Comparison of ENCODE assay signal across 28 cellular contexts in genomic region chr20:1929460-1929859, GRCh38. TPM values are rescaled to one million over a fixed set of nuclear protein-coding genes. Genes with fewer than 3 reads are reported as not detected.
"Had no signal": no experiment of that assay in that cellular context is flagged by ENCODE, and none has a peak within 500 bp of the region (broad histone marks: within the 10 kb centered on the region; RNA-seq: fewer than 3 reads in every experiment).

No MANE protein-coding gene starts in this region.

- H3K4me1 Mint-ChIP-seq: activated CD8-positive, alpha-beta memory T cell treated with anti-CD3 and anti-CD28 coated beads, Interleukin-2, amount 10 ng/mL, durations not matched to agents 7 days and 5 days; activated naive CD4-positive, alpha-beta T cell treated with anti-CD3 and anti-CD28 coated beads, Interleukin-2, amount 50 U/mL, for 24 hours had no signal

- H3K4me3 ChIP-seq: SJCRH30 had no signal

- H3K27me3 Mint-ChIP-seq: brain had no signal

- H3K9me3 ChIP-seq: SJCRH30 had no signal

- H3K27me3 ChIP-seq: SJCRH30 had no signal

- H3K36me3 ChIP-seq: SJCRH30 had no signal

- H3K27ac ChIP-seq: SJCRH30 had no signal

- DNase-seq: activated CD4-positive, alpha-beta T cell treated with anti-CD3 and anti-CD28 coated beads for 48 hours; activated CD4-positive, alpha-beta T cell treated with anti-CD3 and anti-CD28 coated beads, Interleukin-2, amount 50 U/mL, for 4 hours; activated CD4-positive, CD25-positive, alpha-beta regulatory T cell treated with anti-CD3 and anti-CD28 coated beads, Interleukin-2, amount 50 U/mL, for 72 hours; activated CD8-positive, alpha-beta memory T cell treated with anti-CD3 and anti-CD28 coated beads, Interleukin-2, amount 10 ng/mL, durations not matched to agents 7 days and 5 days; activated CD8-positive, alpha-beta T cell treated with anti-CD3 and anti-CD28 coated beads, Interleukin-2, amount 10 ng/mL, durations not matched to agents 7 days and 5 days; activated effector memory CD4-positive, alpha-beta T cell treated with Interleukin-2 at 50 U/mL for 16 hours; activated naive CD4-positive, alpha-beta T cell; activated T-cell treated with anti-CD3 and anti-CD28 coated beads, Interleukin-2, amount 50 U/mL, for 24 hours; amniotic stem cell; Karpas-422; MM.1S; NCI-H1105; NCI-H1436; NCI-H1694 treated with DMSO at 0.1 percent for 48 hours; NCI-H2029 treated with DMSO at 0.1 percent for 48 hours; NCI-H510A; NCI-H526 treated with DMSO at 0.1 percent for 48 hours; NK-92 treated with Interleukin-12 subunit alpha and Interleukin-12 subunit beta, amount 100 ng/mL, for 24 hours; OCI-M1; Right ventricle myocardium superior; SJCRH30; T-helper 9 cell had no signal

- H3K27ac Mint-ChIP-seq: activated CD8-positive, alpha-beta memory T cell treated with anti-CD3 and anti-CD28 coated beads, Interleukin-2, amount 10 ng/mL, durations not matched to agents 7 days and 5 days; activated CD8-positive, alpha-beta T cell treated with anti-CD3 and anti-CD28 coated beads, Interleukin-2, amount 10 ng/mL, durations not matched to agents 7 days and 5 days; activated naive CD4-positive, alpha-beta T cell treated with anti-CD3 and anti-CD28 coated beads, Interleukin-2, amount 50 U/mL, for 24 hours; activated T-cell treated with anti-CD3 and anti-CD28 coated beads, Interleukin-2, amount 50 U/mL, for 24 hours; activated T-helper 1 cell treated with anti-CD3 and anti-CD28 coated beads, Interleukin-12 subunit alpha, Interleukin-12 subunit beta, Interleukin-2, Interleukin-4 antibody, amounts not matched to agents 30 ng/mL and 10 ng/mL and 1 ng/mL, durations not matched to agents 14 hours and 24 hours and 36 hours; T-helper 1 cell treated with Interleukin-12 subunit alpha and Interleukin-12 subunit beta and Interleukin-4 antibody, amounts not matched to agents 30 μg/mL and 1 μg/mL, for 36 hours; WTC11 had no signal

- H3K4me1 ChIP-seq: SJCRH30 had no signal

- ATAC-seq: activated CD8-positive, alpha-beta memory T cell treated with anti-CD3 and anti-CD28 coated beads, Interleukin-2, amount 10 ng/mL, durations not matched to agents 7 days and 5 days; activated CD8-positive, alpha-beta T cell treated with anti-CD3 and anti-CD28 coated beads, Interleukin-2, amount 10 ng/mL, durations not matched to agents 7 days and 5 days; Panc1; WTC11 had no signal

- H3K4me3 Mint-ChIP-seq: activated CD8-positive, alpha-beta memory T cell treated with anti-CD3 and anti-CD28 coated beads, Interleukin-2, amount 10 ng/mL, durations not matched to agents 7 days and 5 days; activated CD8-positive, alpha-beta T cell treated with anti-CD3 and anti-CD28 coated beads, Interleukin-2, amount 10 ng/mL, durations not matched to agents 7 days and 5 days; activated naive CD4-positive, alpha-beta T cell treated with anti-CD3 and anti-CD28 coated beads, Interleukin-2, amount 50 U/mL, for 24 hours; activated T-cell treated with anti-CD3 and anti-CD28 coated beads, Interleukin-2, amount 50 U/mL, for 24 hours; activated T-helper 1 cell treated with anti-CD3 and anti-CD28 coated beads, Interleukin-12 subunit alpha, Interleukin-12 subunit beta, Interleukin-2, Interleukin-4 antibody, amounts not matched to agents 30 ng/mL and 10 ng/mL and 1 ng/mL, durations not matched to agents 14 hours and 24 hours and 36 hours; T-helper 1 cell treated with Interleukin-12 subunit alpha and Interleukin-12 subunit beta and Interleukin-4 antibody, amounts not matched to agents 30 μg/mL and 1 μg/mL, for 36 hours; WTC11 had no signal

- H3K36me3 Mint-ChIP-seq: activated CD8-positive, alpha-beta memory T cell treated with anti-CD3 and anti-CD28 coated beads, Interleukin-2, amount 10 ng/mL, durations not matched to agents 7 days and 5 days; activated naive CD4-positive, alpha-beta T cell treated with anti-CD3 and anti-CD28 coated beads, Interleukin-2, amount 50 U/mL, for 24 hours; brain; WTC11 had no signal

RNA-seq across cellular contexts. Expression of gene SIRPA, which starts 34.3 kb away (rescaled TPM):
- total RNA-seq: activated CD8-positive, alpha-beta memory T cell treated with anti-CD3 and anti-CD28 coated beads, Interleukin-2, amount 10 ng/mL, durations not matched to agents 7 days and 5 days; activated CD8-positive, alpha-beta T cell treated with anti-CD3 and anti-CD28 coated beads, Interleukin-2, amount 10 ng/mL, durations not matched to agents 7 days and 5 days; activated T-helper 1 cell treated with anti-CD3 and anti-CD28 coated beads, Interleukin-12 subunit alpha, Interleukin-12 subunit beta, Interleukin-2, Interleukin-4 antibody, amounts not matched to agents 30 ng/mL and 10 ng/mL and 1 ng/mL, durations not matched to agents 14 hours and 24 hours and 36 hours had no signal
